In genomic region chr11:75267171-75267970, GRCh38 we compare ENCODE assay signal across 1 cellular context.
TF ChIP-seq lines count a peak whose summit lies in the region.

No MANE protein-coding gene starts in this region.

TF ChIP-seq in GM23338, 12 proteins besides CTCF, POLR2A, EP300 and RAD21 (continued from another document):
- TF ChIP-seq REST (IDR thresholded peaks at IDR 0.05; ENCODE audit: unreplicated experiment) (no peak), EZH2 (IDR thresholded peaks at IDR 0.05; ENCODE audit: low read depth, unreplicated experiment) (no peak), JUNB (IDR thresholded peaks at IDR 0.05; ENCODE audit: unreplicated experiment) (no peak), STAT1 (IDR thresholded peaks at IDR 0.05; ENCODE audit: unreplicated experiment) (no peak)
TF ChIP-seq in GM23338: peak in this region for 0.
